In genomic region chr12:124451637-124452243, GRCh38 we compare ENCODE assay signal across 16 cellular contexts.
DNase-seq lines count a peak whose midpoint lies in the region; ATAC-seq, FAIRE-seq and TF ChIP-seq lines count a peak whose summit lies in the region.
"Had no signal": no experiment of that assay in that cellular context is flagged by ENCODE, and none has a peak within 500 bp of the region (broad histone marks: within the 10 kb centered on the region; RNA-seq: fewer than 3 reads in every experiment).

No MANE protein-coding gene starts in this region.

- H3K4me1 ChIP-seq in H9 (ENCODE audit: insufficient read depth, low read length) (no peaks in the 10 kb centered on the region), rectal smooth muscle tissue (ENCODE audit: control insufficient read depth, insufficient read depth, low read length) (peaks cover 39% of the 10 kb centered on the region), kidney (ENCODE audit: control insufficient read depth in 1 of 2, insufficient read depth in 1 of 2, low read depth in 1 of 2, low read length in 2 of 2) (peaks cover 26 to 39% of the 10 kb centered on the region in 2 donors), ascending aorta (peaks cover 26 to 27% of the 10 kb centered on the region in 2 donors)

- no peaks in the 10 kb centered on the region for H3K79me1 ChIP-seq in H9 (ENCODE audit: insufficient read depth, low read depth, low read length, poor library complexity, severe bottlenecking)

- H3K4me3 ChIP-seq in rectal smooth muscle tissue (ENCODE audit: low read length) (no peak overlapping the region), kidney (ENCODE audit: low read length in 2 of 2) (no peak overlapping the region), ascending aorta (no peak overlapping the region)
- H3K4me3 ChIP-seq: MG63, thoracic aorta had no signal

- no peaks in the 10 kb centered on the region for H3K27me3 Mint-ChIP-seq in CD4-positive, alpha-beta T cell
- H3K27me3 Mint-ChIP-seq in H9 (ENCODE audit: low read depth), result no peaks in the 10 kb centered on the region; the same call in 1 of the 2 replicates

- CTCF ChIA-PET in CD4-positive, alpha-beta T cell (lab: Charles Lee), result interaction anchor here (2.0 kb wide), 1 partner anchor 14 kb away, joined by 5 read pairs; no protein-coding TSS in a partner anchor

- POLR2A ChIA-PET in CD4-positive, alpha-beta T cell (lab: Charles Lee), result no interaction called here

- H3K9me3 ChIP-seq in CD4-positive, alpha-beta T cell (ENCODE audit: control insufficient read depth, low read length), result no peaks in the 10 kb centered on the region
- H3K9me3 ChIP-seq in H9 (ENCODE audit: control insufficient read depth, low read depth, low read length) (no peaks in the 10 kb centered on the region), kidney (ENCODE audit: control insufficient read depth in 1 of 2, low read length in 2 of 2) (no peaks in the 10 kb centered on the region), ascending aorta (no peaks in the 10 kb centered on the region)
- H3K9me3 ChIP-seq: MG63, thoracic aorta had no signal

- no peak overlapping the region for H2AK5ac ChIP-seq in H9 (ENCODE audit: insufficient read length, low read length)

- peaks cover 26% of the 10 kb centered on the region for H3K36me3 Mint-ChIP-seq in CD4-positive, alpha-beta T cell (ENCODE audit: low read depth)
- H3K36me3 Mint-ChIP-seq in H9 (ENCODE audit: insufficient read depth in 1 of 3, low read depth in 3 of 3), result peaks cover 6 to 41% (median 28%) of the 10 kb centered on the region in 3 experiments; a peak in 6 of 7 replicates

- H3K9ac ChIP-seq in H9 (ENCODE audit: extremely low read depth, insufficient read length, low read length) (no peak overlapping the region), rectal smooth muscle tissue (ENCODE audit: low read length) (no peak overlapping the region), kidney (ENCODE audit: low read length in 2 of 2) (no peak overlapping the region)

- intact Hi-C loops in CD4-positive, alpha-beta T cell (cut with DNase I, micrococcal nuclease), result loop anchor here in 1 of 2 experiments (10.0 kb wide), 2 partner anchors 113 to 313 kb away; partner anchors contain the start of gene NCOR2
- intact Hi-C loops in kidney (cut with DNase I) (no loop called here), ascending aorta (cut with DNase I) (loop anchor here (2.0 to 10.0 kb wide), 3 partner anchors 63 to 417 kb away; no protein-coding TSS in a partner anchor)

- DNase-seq in CD4-positive, alpha-beta T cell, result no peak
- DNase-seq in H9 (no peak), kidney (no peak), ascending aorta (ENCODE audit: low spot score in 2 of 2) (no peak)
- no peak for DNase-seq in effector CD8-positive, alpha-beta T cell (lab: John Stamatoyannopoulos, UW)
- DNase-seq: central memory CD4-positive, alpha-beta T cell; EL; MG63; NCI-H69; T-helper 1 cell had no signal

- no peak overlapping the region for H4K8ac ChIP-seq in H9 (replicated peaks; ENCODE audit: insufficient read length, low read depth, low read length)

- H3K4me1 Mint-ChIP-seq in CD4-positive, alpha-beta T cell (ENCODE audit: low read depth), result peaks cover 56% of the 10 kb centered on the region
- peaks cover 9 to 21% of the 10 kb centered on the region in 2 experiments for H3K4me1 Mint-ChIP-seq in H9

- H3T11ph ChIP-seq in H9 (ENCODE audit: low read length), result no peak overlapping the region

- H3K4ac ChIP-seq in H9 (ENCODE audit: low read depth, low read length), result no peak overlapping the region

- WGBS in H9 (ENCODE audit: extremely low coverage, insufficient read length, low lambda C conversion rate), result no CpG with 5 or more reads among the region's 12 CpGs

- no peak overlapping the region for H2BK12ac ChIP-seq in H9 (ENCODE audit: insufficient read length, low read depth, low read length)

- H4K20me1 ChIP-seq in H9 (ENCODE audit: control insufficient read depth, insufficient read depth, insufficient read length), result peaks cover 2% of the 10 kb centered on the region

- no peak overlapping the region for H4K5ac ChIP-seq in H9 (ENCODE audit: insufficient read length, low read depth, low read length)

- no peaks in the 10 kb centered on the region for H3K79me2 ChIP-seq in H9 (ENCODE audit: insufficient read depth, low read length)

- no peak overlapping the region for H3K4me2 ChIP-seq in H9 (ENCODE audit: insufficient read depth, insufficient read length, low read length)

- H4K91ac ChIP-seq in H9 (ENCODE audit: insufficient read length, low read depth, low read length), result no peak overlapping the region

- H2BK5ac ChIP-seq in H9 (ENCODE audit: insufficient read length, low read length), result no peak overlapping the region

- H3K27ac ChIP-seq in CD4-positive, alpha-beta T cell (ENCODE audit: low read depth, low read length), result no peak overlapping the region
- no peak overlapping the region for H3K27ac ChIP-seq in H9 (ENCODE audit: insufficient read length, low read depth, low read length)
- peak overlapping the region; percentile 29 for H3K27ac ChIP-seq in angular gyrus (ENCODE audit: low read depth, low read length)
- H3K27ac ChIP-seq in rectal smooth muscle tissue (ENCODE audit: low read depth, low read length), result peak overlapping the region; percentile 6
- no peak overlapping the region for H3K27ac ChIP-seq in kidney (ENCODE audit: low read depth in 2 of 2, low read length in 2 of 2)
- H3K27ac ChIP-seq in ascending aorta, result peak overlapping the region in 1 of 2 donors; percentile 99

- no peak for FAIRE-seq in kidney (lab: Jason Lieb, UNC)
- FAIRE-seq: endometrium, HTR-8/SVneo had no signal

- no peak overlapping the region for H3K56ac ChIP-seq in H9 (ENCODE audit: insufficient read length, low read depth, low read length)

- no peak overlapping the region; the same call in 1 of the 2 replicates for H3K14ac ChIP-seq in H9 (ENCODE audit: insufficient read depth, low read length)

- no peak overlapping the region for H2BK15ac ChIP-seq in H9 (ENCODE audit: low read depth, low read length)

- no peak overlapping the region for H2AFZ ChIP-seq in H9 (ENCODE audit: low read length)

- H3K27ac Mint-ChIP-seq in CD4-positive, alpha-beta T cell, result peak overlapping the region; percentile 58
- peak overlapping the region in 2 of 3 experiments; percentile 65 to 81; a peak in 4 of 7 replicates for H3K27ac Mint-ChIP-seq in H9

- H2BK20ac ChIP-seq in H9 (ENCODE audit: low read depth, low read length, poor library complexity, severe bottlenecking), result no peak overlapping the region

- no peak for TF ChIP-seq CTCF in CD4-positive, alpha-beta T cell (IDR thresholded peaks at IDR 0.05)
- no peak for TF ChIP-seq CTCF in H9 (conservative IDR thresholded peaks at IDR 0.05)
- no peak for TF ChIP-seq CTCF in kidney (IDR thresholded peaks at IDR 0.05; ENCODE audit: borderline replicate concordance, extremely low read depth, insufficient read depth)
- TF ChIP-seq CTCF in ascending aorta (IDR thresholded peaks at IDR 0.05), result no peak

- ATAC-seq in CD4-positive, alpha-beta T cell (ENCODE audit: poor library complexity), result no peak
- ATAC-seq: Panc1 had no signal

- no peak overlapping the region for H3K23ac ChIP-seq in H9 (ENCODE audit: insufficient read length, low read depth, low read length)

- no peaks in the 10 kb centered on the region for H3K9me3 Mint-ChIP-seq in CD4-positive, alpha-beta T cell
- H3K9me3 Mint-ChIP-seq in H9, result no peaks in the 10 kb centered on the region

- H3K23me2 ChIP-seq in H9 (ENCODE audit: insufficient read length, low read depth, low read length, poor library complexity, severe bottlenecking), result no peaks in the 10 kb centered on the region

- no peak overlapping the region for H3K18ac ChIP-seq in H9 (ENCODE audit: insufficient read length, low read depth, low read length)

- H2BK120ac ChIP-seq in H9 (ENCODE audit: low read depth, low read length, poor library complexity, severe bottlenecking), result no peak overlapping the region

- H3K4me3 Mint-ChIP-seq in CD4-positive, alpha-beta T cell, result no peak overlapping the region
- H3K4me3 Mint-ChIP-seq in H9, result no peak overlapping the region

- no peaks in the 10 kb centered on the region for H3K27me3 ChIP-seq in CD4-positive, alpha-beta T cell (ENCODE audit: control insufficient read depth, insufficient read depth, low read length)
- H3K27me3 ChIP-seq in H9 (ENCODE audit: insufficient read depth, low read length) (no peaks in the 10 kb centered on the region), rectal smooth muscle tissue (ENCODE audit: control insufficient read depth, insufficient read depth, low read length) (no peaks in the 10 kb centered on the region), ascending aorta (no peaks in the 10 kb centered on the region)
- H3K27me3 ChIP-seq: MG63 had no signal

- H3K36me3 ChIP-seq in rectal smooth muscle tissue (ENCODE audit: control insufficient read depth, insufficient read depth, low read length) (peaks cover 14% of the 10 kb centered on the region), kidney (ENCODE audit: control insufficient read depth in 1 of 2, insufficient read depth in 2 of 2, low read length in 2 of 2) (peaks cover 5 to 8% of the 10 kb centered on the region in 2 donors), ascending aorta (peaks cover 6 to 12% of the 10 kb centered on the region in 2 donors)
- H3K36me3 ChIP-seq: thoracic aorta had no signal

Comparison
In these comparisons a context has a peak if more than half of its experiments do, and no peak if none do; other contexts are left out.
1. H3K27ac ChIP-seq: peak in angular gyrus (single experiment) and rectal smooth muscle tissue (single experiment); none in CD4-positive, alpha-beta T cell (single experiment), H9 (single experiment) and kidney (0 of 2).